Comparison of ENCODE assay signal across 15 cellular contexts in genomic region chr5:170554566-170555267, GRCh38. TPM values are rescaled to one million over a fixed set of nuclear protein-coding genes. Genes with fewer than 3 reads are reported as not detected.
DNase-seq lines count a peak whose midpoint lies in the region; ATAC-seq and TF ChIP-seq lines count a peak whose summit lies in the region.
"Had no signal": no experiment of that assay in that cellular context is flagged by ENCODE, and none has a peak within 500 bp of the region (broad histone marks: within the 10 kb centered on the region; RNA-seq: fewer than 3 reads in every experiment).

No MANE protein-coding gene starts in this region.

- H3K79me2 ChIP-seq in hepatocyte: no peaks in the 10 kb centered on the region

- H3K9me3 ChIP-seq in SJCRH30 (replicated peaks) (no peaks in the 10 kb centered on the region), hepatocyte (ENCODE audit: low read depth) (no peaks in the 10 kb centered on the region)
- H3K9me3 ChIP-seq: HAP-1, Peyer's patch, upper lobe of right lung had no signal

- DNase-seq in NCI-H748 (lab: John Stamatoyannopoulos, UW; ENCODE audit: unreplicated experiment): peak; percentile 34
- no peak for DNase-seq in NCI-H748 treated with DMSO at 0.1 percent for 48 hours (lab: John Stamatoyannopoulos, UW)
- DNase-seq in SJCRH30: peak in 1 of 2 experiments; percentile 20
- DNase-seq in hepatocyte (ENCODE audit: low spot score): peak; percentile 61
- no peak for DNase-seq in AG08395 (ENCODE audit: low spot score)
- no peak for DNase-seq in stimulated activated CD4-positive, alpha-beta T cell treated with anti-CD3 and anti-CD28 coated beads, Interleukin-4, amount 100 ng/mL, for 24 hours
- DNase-seq: foreskin fibroblast, NCI-H187 treated with DMSO at 0.1 percent for 48 hours, upper lobe of right lung had no signal

- no peak for TF ChIP-seq CTCF in hepatocyte (IDR thresholded peaks at IDR 0.05; ENCODE audit: poor library complexity)

- H3K36me3 ChIP-seq in SJCRH30 (no peaks in the 10 kb centered on the region), hepatocyte (replicated peaks; ENCODE audit: insufficient read depth, low read depth) (no peaks in the 10 kb centered on the region)
- H3K36me3 ChIP-seq: HAP-1, Peyer's patch, upper lobe of right lung had no signal

- no peaks in the 10 kb centered on the region for H4K20me1 ChIP-seq in hepatocyte (ENCODE audit: insufficient read depth, poor library complexity, severe bottlenecking)

- no peaks in the 10 kb centered on the region for H3K9me2 ChIP-seq in hepatocyte (replicated peaks; ENCODE audit: insufficient read depth)

- H3K4me1 ChIP-seq in SJCRH30 (peaks cover 24% of the 10 kb centered on the region), hepatocyte (ENCODE audit: insufficient read depth) (peaks cover 8% of the 10 kb centered on the region)
- H3K4me1 ChIP-seq: HAP-1, Peyer's patch, upper lobe of right lung had no signal

- no peak overlapping the region for H2AFZ ChIP-seq in hepatocyte

- H3K4me2 ChIP-seq in hepatocyte: peak overlapping the region; percentile 63

- H3K27ac ChIP-seq in SJCRH30: peak overlapping the region; percentile 8; the same call in 1 of the 2 replicates
- H3K27ac ChIP-seq in hepatocyte: peak overlapping the region; percentile 65
- peak overlapping the region; percentile 48 for H3K27ac ChIP-seq in temporal lobe (ENCODE audit: low read depth, low read length)
- H3K27ac ChIP-seq: upper lobe of right lung had no signal

- no peaks in the 10 kb centered on the region for H3K27me3 ChIP-seq in SJCRH30
- no peaks in the 10 kb centered on the region for H3K27me3 ChIP-seq in hepatocyte
- H3K27me3 ChIP-seq: Peyer's patch, upper lobe of right lung had no signal

- 55% methylated on average over 17 of the region's 17 CpGs for WGBS in hepatocyte (ENCODE audit: low lambda C conversion rate, missing lambda C conversion rate)

- no peak for ATAC-seq in GM21390 (IDR thresholded peaks at IDR 0.05; ENCODE audit: unreplicated experiment)
- ATAC-seq: upper lobe of right lung had no signal

- H3K4me3 ChIP-seq in SJCRH30: no peak overlapping the region
- no peak overlapping the region for H3K4me3 ChIP-seq in hepatocyte
- H3K4me3 ChIP-seq: HAP-1, Peyer's patch, upper lobe of right lung had no signal

RNA-seq across cellular contexts. Expression of gene KCNIP1, which starts 50.9 kb away (rescaled TPM):
- 0.81 and 1.4 TPM in 2 replicates for total RNA-seq in SJCRH30 (2014; rRNA removed; shearing (Covaris generic))
- total RNA-seq in hepatocyte (0.43 and 1.5 TPM in 2 replicates), temporal lobe (15.0 TPM)
- polyA plus RNA-seq in hepatocyte: 0.80 and 0.88 TPM in 2 replicates
- total RNA-seq: activated CD8-positive, alpha-beta memory T cell treated with anti-CD3 and anti-CD28 coated beads for 36 hours; Peyer's patch had no signal
- polyA plus RNA-seq: keratinocyte had no signal

Comparison
In these comparisons a context has a peak if more than half of its experiments do, and no peak if none do; other contexts are left out.
1. DNase-seq: peak in NCI-H748 (single experiment) and hepatocyte (single experiment); none in NCI-H748 treated with DMSO at 0.1 percent for 48 hours (single experiment), AG08395 (single experiment) and stimulated activated CD4-positive, alpha-beta T cell treated with anti-CD3 and anti-CD28 coated beads, Interleukin-4, amount 100 ng/mL, for 24 hours (single experiment).
2. H3K27ac ChIP-seq: peak in every context shown above with its lines; median percentile 65 in hepatocyte; 48 in temporal lobe; 8 in SJCRH30.